1 cellular context compared by ENCODE assay signal in genomic region chr17:28878981-28879380, GRCh38.
TF ChIP-seq lines count a peak whose summit lies in the region.

No MANE protein-coding gene starts in this region.

TF ChIP-seq in GM12878, 131 proteins besides CTCF, POLR2A, EP300 and RAD21:
- TF ChIP-seq E4F1 (IDR thresholded peaks at IDR 0.05; ENCODE audit: borderline replicate concordance, partially characterized antibody) (no peak), USF2 (IDR thresholded peaks at IDR 0.05; ENCODE audit: borderline replicate concordance, low read depth, low read length) (no peak), SMC3 (IDR thresholded peaks at IDR 0.05; ENCODE audit: borderline replicate concordance, low read length) (peak; percentile 64; the same call in 1 of the 2 replicates)
TF ChIP-seq in GM12878: peak in this region for 1.
